13 cellular contexts compared by ENCODE assay signal in genomic region chr12:104718581-104718980, GRCh38.
A peak's percentile ranks its signal among the peaks of the same experiment; 100 is the strongest.
DNase-seq lines count a peak whose midpoint lies in the region; ATAC-seq, FAIRE-seq and TF ChIP-seq lines count a peak whose summit lies in the region.
"Had no signal": no experiment of that assay in that cellular context is flagged by ENCODE, and none has a peak within 500 bp of the region (broad histone marks: within the 10 kb centered on the region; RNA-seq: fewer than 3 reads in every experiment).

No MANE protein-coding gene starts in this region.

- POLR2A ChIA-PET in HepG2 (lab: Yijun Ruan, JAX), result no interaction called here

- BruUV-seq in HepG2 (replicated peaks; lab: Mats Ljungman, UMichigan), result no TSS peak

- H3K9me3 ChIP-seq in thyroid gland (no peaks in the 10 kb centered on the region), HepG2 (ENCODE audit: low read length) (no peaks in the 10 kb centered on the region)
- H3K9me3 ChIP-seq: BE2C, vagina had no signal

- H3K27me3 ChIP-seq in thyroid gland, result no peaks in the 10 kb centered on the region
- H3K27me3 ChIP-seq in HepG2 (ENCODE audit: control insufficient read depth in 1 of 2, insufficient read depth in 2 of 2, low read length in 2 of 2), result peaks cover 12 to 51% of the 10 kb centered on the region in 2 experiments
- H3K27me3 ChIP-seq: BE2C, vagina had no signal

- TF ChIP-seq EP300 in HepG2 (IDR thresholded peaks at IDR 0.05; ENCODE audit: low read depth in 2 of 2, low read length in 2 of 2), result no peak
- TF ChIP-seq EP300 in HepG2 (CRISPR knock-in tag; IDR thresholded peaks at IDR 0.05; ENCODE audit: borderline replicate concordance), result no peak

- 30 to 44% methylated on average over 8 of the region's 8 CpGs for WGBS in thyroid gland, 2 donors
- WGBS in HepG2 (ENCODE audit: low lambda C conversion rate), result 34% methylated on average over 8 of the region's 8 CpGs

- peak overlapping the region; percentile 30 to 64 (median 61) for H3K27ac ChIP-seq in thyroid gland
- H3K27ac ChIP-seq in HepG2 (ENCODE audit: extremely low read length, insufficient read depth, low read length), result no peak overlapping the region
- H3K27ac ChIP-seq: vagina had no signal

- H3K79me2 ChIP-seq in HepG2 (ENCODE audit: insufficient read depth, low read length), result no peaks in the 10 kb centered on the region

- H3K4me3 ChIP-seq in fibroblast of mammary gland (ENCODE audit: control insufficient read depth, low read depth, low read length), result no peak overlapping the region
- no peak overlapping the region for H3K4me3 ChIP-seq in thyroid gland (replicated peaks in 1 of 3)
- no peak overlapping the region for H3K4me3 ChIP-seq in HepG2 (replicated peaks in 1 of 3; ENCODE audit: insufficient read depth in 1 of 3, low read depth in 2 of 3, low read length in 3 of 3)
- H3K4me3 ChIP-seq: vagina had no signal

- CTCF ChIA-PET in HepG2 (lab: Yijun Ruan, JAX; ENCODE audit: low intra/inter-chr PET ratio, low total read pairs), result no interaction called here

- no peak overlapping the region for H3K4me2 ChIP-seq in HepG2 (ENCODE audit: low read depth, low read length)

- H3K36me3 ChIP-seq in thyroid gland (no peaks in the 10 kb centered on the region), HepG2 (replicated peaks in 1 of 2; ENCODE audit: control insufficient read depth in 1 of 2, insufficient read depth in 2 of 2, low read length in 2 of 2) (no peaks in the 10 kb centered on the region)
- H3K36me3 ChIP-seq: BE2C, vagina had no signal

- TF ChIP-seq RAD21 in HepG2 (CRISPR knock-in tag; IDR thresholded peaks at IDR 0.05), result no peak

- TF ChIP-seq CTCF in fibroblast of mammary gland (conservative IDR thresholded peaks at IDR 0.05; ENCODE audit: control insufficient read depth, insufficient read depth, low read depth, low read length), result no peak
- TF ChIP-seq CTCF in thyroid gland (IDR thresholded peaks at IDR 0.05), result no peak
- no peak for TF ChIP-seq CTCF in HepG2 (CRISPR knock-in tag; IDR thresholded peaks at IDR 0.05)

- peak; percentile 67 for ATAC-seq in Right ventricle myocardium inferior
- no peak for ATAC-seq in HepG2
- no peak for ATAC-seq in GM18867 (IDR thresholded peaks at IDR 0.05; ENCODE audit: unreplicated experiment)
- ATAC-seq: activated T-cell treated with anti-CD3 and anti-CD28 coated beads, Interleukin-2, amount 50 U/mL, for 72 hours had no signal

- FAIRE-seq in HepG2 (lab: Jason Lieb, UNC), result no peak

- H3K4me1 ChIP-seq in thyroid gland, result peaks cover 18 to 36% of the 10 kb centered on the region in 2 donors
- H3K4me1 ChIP-seq in HepG2 (ENCODE audit: insufficient read depth, low read length), result no peaks in the 10 kb centered on the region

- no peaks in the 10 kb centered on the region for H4K20me1 ChIP-seq in HepG2 (ENCODE audit: insufficient read depth, low read length)

- TF ChIP-seq POLR2A in thyroid gland (IDR thresholded peaks at IDR 0.05), result no peak
- no peak for TF ChIP-seq POLR2A in HepG2 (IDR thresholded peaks at IDR 0.05; ENCODE audit: insufficient read depth in 1 of 2, low read depth in 2 of 2, low read length in 2 of 2)

- intact Hi-C loops in Right ventricle myocardium inferior (cut with DNase I) (no loop called here), cardiac septum (cut with DNase I) (no loop called here), thyroid gland (cut with DNase I) (no loop called here), HepG2 (cut with micrococcal nuclease; ENCODE audit: unreplicated experiment) (no loop called here)

- DNase-seq in Right ventricle myocardium inferior (ENCODE audit: missing footprints) (no peak), cardiac septum (ENCODE audit: low spot score) (no peak), NCI-H345 (lab: John Stamatoyannopoulos, UW) (peak; percentile 45), fibroblast of mammary gland (ENCODE audit: low read depth) (peak; percentile 25), thyroid gland (peak; percentile 73), cerebellar cortex (ENCODE audit: low spot score) (no peak), HepG2 (ENCODE audit: low spot score) (no peak)
- DNase-seq: activated B cell treated with CpG ODN at 0.5 μM for 24 hours; activated T-cell treated with anti-CD3 and anti-CD28 coated beads, Interleukin-2, amount 50 U/mL, for 72 hours; BE2C; NCI-H187 treated with DMSO at 0.1 percent for 48 hours had no signal

- H2AFZ ChIP-seq in HepG2 (ENCODE audit: low read length), result no peak overlapping the region

- no peak overlapping the region for H3K9ac ChIP-seq in HepG2 (ENCODE audit: insufficient read depth, low read depth, low read length)

- in situ Hi-C loops in HepG2 (cut with HindIII; ENCODE audit: extremely low pct_ligation_motif_present, low pct_unique_long_range_greater_than_20kb), result no loop called here

TF ChIP-seq in HepG2, 621 proteins besides CTCF, POLR2A, EP300 and RAD21:
- TF ChIP-seq MATR3 (CRISPR knock-in tag; IDR thresholded peaks at IDR 0.05), result no peak
- TF ChIP-seq ZNF430 (CRISPR knock-in tag; IDR thresholded peaks at IDR 0.05), result no peak
- TF ChIP-seq ZNF382 (CRISPR knock-in tag; IDR thresholded peaks at IDR 0.05; ENCODE audit: borderline replicate concordance), result no peak
- no peak for TF ChIP-seq ZNF549 (CRISPR knock-in tag; IDR thresholded peaks at IDR 0.05)
- TF ChIP-seq HINFP (CRISPR knock-in tag; IDR thresholded peaks at IDR 0.05; ENCODE audit: low read depth), result no peak

Comparison
In these comparisons a context has a peak if more than half of its experiments do, and no peak if none do; other contexts are left out.
1. DNase-seq: peak in NCI-H345 (single experiment), fibroblast of mammary gland (single experiment) and thyroid gland (2 of 2); none in Right ventricle myocardium inferior (single experiment), cardiac septum (single experiment), cerebellar cortex (single experiment) and HepG2 (single experiment).